In genomic region chr11:102464037-102464436, GRCh38 we compare ENCODE assay signal across 2 cellular contexts.
TF ChIP-seq lines count a peak whose summit lies in the region.

No MANE protein-coding gene starts in this region.

TF ChIP-seq in HepG2, 621 proteins besides CTCF, POLR2A, EP300 and RAD21:
- TF ChIP-seq NFE2L2 (IDR thresholded peaks at IDR 0.05; ENCODE audit: low read length): no peak
- TF ChIP-seq ELF1 (CRISPR knock-in tag; IDR thresholded peaks at IDR 0.05): no peak
- TF ChIP-seq ZMYM4 (CRISPR knock-in tag; IDR thresholded peaks at IDR 0.05): peak; percentile 31; the same call in 1 of the 2 replicates
- TF ChIP-seq ZBTB33 (CRISPR knock-in tag; IDR thresholded peaks at IDR 0.05): peak; percentile 54; the same call in 1 of the 2 replicates
- TF ChIP-seq ZNF687 (CRISPR knock-in tag; IDR thresholded peaks at IDR 0.05): peak; percentile 30; the same call in 1 of the 2 replicates
- TF ChIP-seq ZBTB38 (CRISPR knock-in tag; IDR thresholded peaks at IDR 0.05): peak; percentile 46; the same call in 1 of the 2 replicates
TF ChIP-seq in HepG2: peak in this region for 4.

TF ChIP-seq in WTC11, 78 proteins besides CTCF, POLR2A, EP300 and RAD21:
- TF ChIP-seq ZBTB21 (CRISPR knock-in tag; IDR thresholded peaks at IDR 0.05; ENCODE audit: borderline replicate concordance) (no peak), PRRX2 (CRISPR knock-in tag; IDR thresholded peaks at IDR 0.05) (no peak), AFF4 (CRISPR knock-in tag; IDR thresholded peaks at IDR 0.05; ENCODE audit: borderline replicate concordance) (no peak), HMGA2 (CRISPR knock-in tag; IDR thresholded peaks at IDR 0.05) (no peak), CREB1 (CRISPR knock-in tag; IDR thresholded peaks at IDR 0.05) (no peak), ZSCAN18 (CRISPR knock-in tag; IDR thresholded peaks at IDR 0.05) (no peak), E2F5 (CRISPR knock-in tag; IDR thresholded peaks at IDR 0.05) (no peak), FOXJ3 (CRISPR knock-in tag; IDR thresholded peaks at IDR 0.05; ENCODE audit: borderline replicate concordance) (no peak), GTF2I (CRISPR knock-in tag; conservative IDR thresholded peaks at IDR 0.05) (no peak), SMAD3 (CRISPR knock-in tag; IDR thresholded peaks at IDR 0.05; ENCODE audit: borderline replicate concordance) (no peak), MXD4 (CRISPR knock-in tag; IDR thresholded peaks at IDR 0.05; ENCODE audit: borderline replicate concordance) (no peak), ZNF138 (CRISPR knock-in tag; conservative IDR thresholded peaks at IDR 0.05) (no peak)
